15 cellular contexts compared by ENCODE assay signal in genomic region chr7:155979566-155979965, GRCh38.
DNase-seq lines count a peak whose midpoint lies in the region; ATAC-seq and TF ChIP-seq lines count a peak whose summit lies in the region.
"Had no signal": no experiment of that assay in that cellular context is flagged by ENCODE, and none has a peak within 500 bp of the region (broad histone marks: within the 10 kb centered on the region; RNA-seq: fewer than 3 reads in every experiment).

No MANE protein-coding gene starts in this region.

- H3K9me3 Mint-ChIP-seq in natural killer cell, result peaks cover 0 to 7% of the 10 kb centered on the region in 2 donors
- H3K9me3 Mint-ChIP-seq in natural killer cell treated with Interleukin-12 subunit alpha and Interleukin-12 subunit beta and Interleukin-15 and Interleukin-18, amount 100 ng/mL, for 72 hours, result no peaks in the 10 kb centered on the region

- no peak overlapping the region for H2AFZ ChIP-seq in osteoblast (ENCODE audit: low read length)

- no peaks in the 10 kb centered on the region for H3K79me2 ChIP-seq in osteoblast (ENCODE audit: insufficient read depth, low read length)

- no peaks in the 10 kb centered on the region for H3K36me3 Mint-ChIP-seq in natural killer cell
- H3K36me3 Mint-ChIP-seq in natural killer cell treated with Interleukin-12 subunit alpha and Interleukin-12 subunit beta and Interleukin-15 and Interleukin-18, amount 100 ng/mL, for 72 hours, result no peaks in the 10 kb centered on the region
- H3K36me3 Mint-ChIP-seq: CD4-positive, alpha-beta memory T cell had no signal

- intact Hi-C loops in natural killer cell (cut with micrococcal nuclease), result no loop called here

- H3K4me3 ChIP-seq in osteoblast (ENCODE audit: insufficient read depth, low read length) (no peak overlapping the region), BE2C (ENCODE audit: low read depth, low read length) (no peak overlapping the region)
- H3K4me3 ChIP-seq: HAP-1 had no signal

- DNase-seq in natural killer cell (peak; percentile 4), osteoblast (ENCODE audit: insufficient read length, low spot score, missing footprints) (peak; percentile 65), ureter (ENCODE audit: low spot score) (peak; percentile 4), KBM-7 (no peak), hypothalamus (lab: John Stamatoyannopoulos, UW) (no peak), BE2C (no peak)
- DNase-seq in natural killer cell treated with Interleukin-12 subunit alpha and Interleukin-12 subunit beta and Interleukin-15 and Interleukin-18, amount 100 ng/mL, for 72 hours (ENCODE audit: low spot score), result no peak
- peak; percentile 14 for DNase-seq in stimulated activated CD8-positive, alpha-beta memory T cell treated with anti-CD3 and anti-CD28 coated beads, Interleukin-4, amount 100 ng/mL, for 48 hours
- DNase-seq: CD4-positive, alpha-beta memory T cell; DMS53; GF-D8 had no signal

- no peak overlapping the region for H3K4me2 ChIP-seq in osteoblast (ENCODE audit: insufficient read depth, low read length)

- H3K27me3 ChIP-seq in osteoblast (ENCODE audit: insufficient read depth, low read length) (no peaks in the 10 kb centered on the region), BE2C (peaks cover 28% of the 10 kb centered on the region)

- H3K4me3 Mint-ChIP-seq in natural killer cell, result no peak overlapping the region
- H3K4me3 Mint-ChIP-seq in natural killer cell treated with Interleukin-12 subunit alpha and Interleukin-12 subunit beta and Interleukin-15 and Interleukin-18, amount 100 ng/mL, for 72 hours, result no peak overlapping the region
- H3K4me3 Mint-ChIP-seq: B cell; CD4-positive, alpha-beta memory T cell had no signal

- no peaks in the 10 kb centered on the region for H3K4me1 ChIP-seq in osteoblast (ENCODE audit: insufficient read depth, low read length)
- H3K4me1 ChIP-seq in BE2C, result no peaks in the 10 kb centered on the region
- H3K4me1 ChIP-seq: Caco-2, HAP-1 had no signal

- no peaks in the 10 kb centered on the region for H4K20me1 ChIP-seq in osteoblast (ENCODE audit: insufficient read depth, low read length)

- H3K27ac ChIP-seq in osteoblast (ENCODE audit: low read depth, low read length), result no peak overlapping the region
- H3K27ac ChIP-seq: C4-2B had no signal

- H3K36me3 ChIP-seq in osteoblast (ENCODE audit: insufficient read depth, low read length) (no peaks in the 10 kb centered on the region), BE2C (no peaks in the 10 kb centered on the region)
- H3K36me3 ChIP-seq: HAP-1 had no signal

- H3K4me1 Mint-ChIP-seq in natural killer cell, result no peaks in the 10 kb centered on the region
- no peaks in the 10 kb centered on the region for H3K4me1 Mint-ChIP-seq in natural killer cell treated with Interleukin-12 subunit alpha and Interleukin-12 subunit beta and Interleukin-15 and Interleukin-18, amount 100 ng/mL, for 72 hours (ENCODE audit: low read depth in 2 of 2)
- H3K4me1 Mint-ChIP-seq: B cell had no signal

- no peak overlapping the region for H3K27ac Mint-ChIP-seq in natural killer cell
- no peak overlapping the region for H3K27ac Mint-ChIP-seq in natural killer cell treated with Interleukin-12 subunit alpha and Interleukin-12 subunit beta and Interleukin-15 and Interleukin-18, amount 100 ng/mL, for 72 hours
- H3K27ac Mint-ChIP-seq: B cell; CD4-positive, alpha-beta memory T cell had no signal

- in situ Hi-C loops in KBM-7 (cut with MboI; ENCODE audit: low pct_unique_long_range_greater_than_20kb, low sequenced_read_pairs), result no loop called here

- TF ChIP-seq CTCF in natural killer cell (IDR thresholded peaks at IDR 0.05) (no peak), osteoblast (IDR thresholded peaks at IDR 0.05; ENCODE audit: extremely low read depth, low read depth, low read length) (no peak), BE2C (IDR thresholded peaks at IDR 0.05; ENCODE audit: low read depth, low read length) (no peak)

- peaks cover 4 to 6% of the 10 kb centered on the region in 2 donors for H3K27me3 Mint-ChIP-seq in natural killer cell (ENCODE audit: low read depth in 2 of 2)
- peaks cover 4 to 18% of the 10 kb centered on the region in 2 donors for H3K27me3 Mint-ChIP-seq in natural killer cell treated with Interleukin-12 subunit alpha and Interleukin-12 subunit beta and Interleukin-15 and Interleukin-18, amount 100 ng/mL, for 72 hours

- H3K9me3 ChIP-seq in osteoblast (ENCODE audit: low read depth, low read length), result no peaks in the 10 kb centered on the region
- H3K9me3 ChIP-seq in BE2C, result no peaks in the 10 kb centered on the region
- H3K9me3 ChIP-seq: Caco-2, HAP-1 had no signal

- no peak for ATAC-seq in natural killer cell
- ATAC-seq in natural killer cell treated with Interleukin-12 subunit alpha and Interleukin-12 subunit beta and Interleukin-15 and Interleukin-18, amount 100 ng/mL, for 72 hours, result no peak

Comparison
In these comparisons a context has a peak if more than half of its experiments do, and no peak if none do; other contexts are left out.
1. DNase-seq: peak in natural killer cell (single experiment), osteoblast (single experiment), stimulated activated CD8-positive, alpha-beta memory T cell treated with anti-CD3 and anti-CD28 coated beads, Interleukin-4, amount 100 ng/mL, for 48 hours (single experiment) and ureter (single experiment); none in natural killer cell treated with Interleukin-12 subunit alpha and Interleukin-12 subunit beta and Interleukin-15 and Interleukin-18, amount 100 ng/mL, for 72 hours (single experiment), KBM-7 (single experiment), hypothalamus (0 of 51) and BE2C (single experiment).